Comparison of ENCODE assay signal across 11 cellular contexts in the genomic region with DNA sequence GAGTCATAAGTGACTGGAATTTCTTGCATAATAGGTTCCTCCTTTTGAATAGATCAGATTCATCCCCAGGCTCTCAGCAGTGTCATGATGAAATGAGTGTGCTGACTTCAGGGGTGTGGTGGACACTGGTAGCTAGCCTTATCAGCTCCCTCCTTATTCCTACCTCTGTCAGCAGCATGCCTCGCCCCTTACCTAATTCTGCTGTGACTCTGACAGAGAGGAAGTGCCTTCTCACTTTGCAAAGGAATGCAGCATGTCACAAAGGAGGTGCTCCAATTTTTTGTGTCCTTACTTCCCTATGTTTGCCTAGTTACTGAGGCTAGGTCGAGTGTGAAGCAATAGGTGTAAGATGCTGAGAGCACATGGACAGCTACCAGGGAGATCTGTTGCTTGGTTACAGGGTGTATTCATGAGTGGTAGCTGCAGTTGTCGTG.
A peak's percentile ranks its signal among the peaks of the same experiment; 100 is the strongest.
DNase-seq lines count a peak whose midpoint lies in the region; ATAC-seq lines count a peak whose summit lies in the region.
"Had no signal": no experiment of that assay in that cellular context is flagged by ENCODE, and none has a peak within 500 bp of the region (broad histone marks: within the 10 kb centered on the region; RNA-seq: fewer than 3 reads in every experiment).

No MANE protein-coding gene starts in this region.

- DNase-seq in AG20443 (ENCODE audit: low spot score) (peak; percentile 53), LHCN-M2 (ENCODE audit: low read depth) (peak; percentile 21), amniotic epithelial cell (ENCODE audit: low read depth) (peak; percentile 85), iPS-NIHi7 (ENCODE audit: extremely low spot score) (peak; percentile 38), activated gamma-delta T cell (lab: John Stamatoyannopoulos, UW) (no peak), NCI-H1092 (lab: John Stamatoyannopoulos, UW) (no peak), NCI-H1436 treated with DMSO at 0.1 percent for 48 hours (lab: John Stamatoyannopoulos, UW) (no peak)
- DNase-seq: naive B cell; stimulated activated CD4-positive, alpha-beta T cell treated with anti-CD3 and anti-CD28 coated beads, Interleukin-12 subunit alpha, Interleukin-12 subunit beta, amount 100 ng/mL, for 4 hours had no signal

- ATAC-seq in GM21381 (IDR thresholded peaks at IDR 0.05; ENCODE audit: unreplicated experiment): no peak
- ATAC-seq: stimulated activated effector memory CD8-positive, alpha-beta T cell treated with anti-CD3 and anti-CD28 coated beads, Interleukin-12 subunit alpha, Interleukin-12 subunit beta, amount 100 ng/mL, for 72 hours had no signal

Comparison
In these comparisons a context has a peak if more than half of its experiments do, and no peak if none do; other contexts are left out.
1. DNase-seq: peak in AG20443 (single experiment), LHCN-M2 (single experiment), amniotic epithelial cell (single experiment) and iPS-NIHi7 (single experiment); none in activated gamma-delta T cell (single experiment), NCI-H1092 (single experiment) and NCI-H1436 treated with DMSO at 0.1 percent for 48 hours (single experiment).